ENCODE assay signal across 8 cellular contexts in genomic region chr17:38729886-38730525, GRCh38. TPM values are rescaled to one million over a fixed set of nuclear protein-coding genes. Genes with fewer than 3 reads are reported as not detected.
DNase-seq lines count a peak whose midpoint lies in the region; ATAC-seq, FAIRE-seq and TF ChIP-seq lines count a peak whose summit lies in the region.

A gene with protein sequence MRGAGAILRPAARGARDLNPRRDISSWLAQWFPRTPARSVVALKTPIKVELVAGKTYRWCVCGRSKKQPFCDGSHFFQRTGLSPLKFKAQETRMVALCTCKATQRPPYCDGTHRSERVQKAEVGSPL (plus strand): TSS chr17:38730341. CDS start chr17:38730359, 18 bp downstream.

- ATAC-seq in GM21825 (IDR thresholded peaks at IDR 0.05; ENCODE audit: unreplicated experiment) (peak; percentile 74), SK-N-SH treated with all-trans-retinoic acid at 6 μM for 48 hours (peak; percentile 76), pancreas (peak; percentile 63 to 77 (median 71))

- H3K36me3 ChIP-seq in pancreas (no peaks in the 10 kb centered on the region), thymus (ENCODE audit: control insufficient read depth, insufficient read depth) (peaks cover 10% of the 10 kb centered on the region)

- 1% methylated on average over 40 to 92 of the region's 92 CpGs for WGBS in pancreas, 2 donors
- 1% methylated on average over 92 of the region's 92 CpGs for WGBS in thymus

- H3K27ac ChIP-seq in pancreas (peak within 1 kb of the TSS; percentile 83 to 91 (median 85)), thymus (ENCODE audit: low read depth) (peak within 1 kb of the TSS; percentile 90)

- no peaks in the 10 kb centered on the region for H3K27me3 ChIP-seq in pancreas
- no peaks in the 10 kb centered on the region for H3K27me3 ChIP-seq in thymus (ENCODE audit: control insufficient read depth, insufficient read depth)

- peak; percentile 88 for TF ChIP-seq CTCF in LNCAP (IDR thresholded peaks at IDR 0.05)
- peak; percentile 47 to 76 (median 60) for TF ChIP-seq CTCF in pancreas (IDR thresholded peaks at IDR 0.05)

- peak within 1 kb of the TSS; percentile 51 to 73 (median 64) for H3K4me3 ChIP-seq in pancreas
- peak within 1 kb of the TSS; percentile 57 for H3K4me3 ChIP-seq in thymus (ENCODE audit: low read length)

- DNase-seq in Daoy (ENCODE audit: low read depth) (peak; percentile 88), head of caudate nucleus (peak in 41 of 42 donors; percentile 25 to 92 (median 83)), pancreas (peak; percentile 85 to 95 (median 90))
- peak; percentile 84 for DNase-seq in activated naive CD4-positive, alpha-beta T cell treated with anti-CD3 and anti-CD28 coated beads, Interleukin-2, amount 50 U/mL, for 16 hours

- intact Hi-C loops in head of caudate nucleus (cut with DNase I), result loop anchor here (10.0 kb wide), 1 partner anchor 175 kb away; no protein-coding TSS in a partner anchor
- intact Hi-C loops in pancreas (cut with DNase I), result loop anchor here in 1 of 3 donors (5.0 kb wide), 1 partner anchor 53 kb away; no protein-coding TSS in a partner anchor

- H3K4me1 ChIP-seq in pancreas, result peaks cover 22 to 37% (median 33%) of the 10 kb centered on the region in 3 donors
- H3K4me1 ChIP-seq in thymus (ENCODE audit: control insufficient read depth, insufficient read depth, low read length), result peaks cover 30% of the 10 kb centered on the region

- no peak for FAIRE-seq in pancreas (lab: Jason Lieb, UNC)

- H3K9me3 ChIP-seq in pancreas (no peaks in the 10 kb centered on the region), thymus (ENCODE audit: control insufficient read depth) (no peaks in the 10 kb centered on the region)

TF ChIP-seq in SK-N-SH treated with all-trans-retinoic acid at 6 μM for 48 hours, 23 proteins besides CTCF, POLR2A, EP300 and RAD21:
- no peak for TF ChIP-seq BACH2 (CRISPR knock-in tag; IDR thresholded peaks at IDR 0.05; ENCODE audit: borderline replicate concordance)
- no peak for TF ChIP-seq ESRRG (CRISPR knock-in tag; IDR thresholded peaks at IDR 0.05)
- TF ChIP-seq, protein P1, sequence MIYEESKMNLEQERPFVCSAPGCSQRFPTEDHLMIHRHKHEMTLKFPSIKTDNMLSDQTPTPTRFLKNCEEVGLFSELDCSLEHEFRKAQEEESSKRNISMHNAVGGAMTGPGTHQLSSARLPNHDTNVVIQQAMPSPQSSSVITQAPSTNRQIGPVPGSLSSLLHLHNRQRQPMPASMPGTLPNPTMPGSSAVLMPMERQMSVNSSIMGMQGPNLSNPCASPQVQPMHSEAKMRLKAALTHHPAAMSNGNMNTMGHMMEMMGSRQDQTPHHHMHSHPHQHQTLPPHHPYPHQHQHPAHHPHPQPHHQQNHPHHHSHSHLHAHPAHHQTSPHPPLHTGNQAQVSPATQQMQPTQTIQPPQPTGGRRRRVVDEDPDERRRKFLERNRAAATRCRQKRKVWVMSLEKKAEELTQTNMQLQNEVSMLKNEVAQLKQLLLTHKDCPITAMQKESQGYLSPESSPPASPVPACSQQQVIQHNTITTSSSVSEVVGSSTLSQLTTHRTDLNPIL (CRISPR knock-in tag; IDR thresholded peaks at IDR 0.05; ENCODE audit: low read depth), result no peak
- no peak for TF ChIP-seq RARB (CRISPR knock-in tag; IDR thresholded peaks at IDR 0.05)
- peak; percentile 67; the same call in 1 of the 2 replicates for TF ChIP-seq TSHZ2 (CRISPR knock-in tag; IDR thresholded peaks at IDR 0.05)
- no peak for TF ChIP-seq TOX (CRISPR knock-in tag; IDR thresholded peaks at IDR 0.05; ENCODE audit: borderline replicate concordance)
- no peak for TF ChIP-seq OSR1 (CRISPR knock-in tag; IDR thresholded peaks at IDR 0.05)
- no peak for TF ChIP-seq CSRNP3 (CRISPR knock-in tag; IDR thresholded peaks at IDR 0.05)
- TF ChIP-seq CSDC2 (CRISPR knock-in tag; IDR thresholded peaks at IDR 0.05), result no peak
- TF ChIP-seq ZFP30 (CRISPR knock-in tag; IDR thresholded peaks at IDR 0.05), result no peak
- TF ChIP-seq TCF4 (CRISPR knock-in tag; IDR thresholded peaks at IDR 0.05; ENCODE audit: borderline replicate concordance), result no peak
- peak; percentile 58; the same call in 1 of the 2 replicates for TF ChIP-seq ZC3H10 (CRISPR knock-in tag; IDR thresholded peaks at IDR 0.05)
- TF ChIP-seq, protein P2, sequence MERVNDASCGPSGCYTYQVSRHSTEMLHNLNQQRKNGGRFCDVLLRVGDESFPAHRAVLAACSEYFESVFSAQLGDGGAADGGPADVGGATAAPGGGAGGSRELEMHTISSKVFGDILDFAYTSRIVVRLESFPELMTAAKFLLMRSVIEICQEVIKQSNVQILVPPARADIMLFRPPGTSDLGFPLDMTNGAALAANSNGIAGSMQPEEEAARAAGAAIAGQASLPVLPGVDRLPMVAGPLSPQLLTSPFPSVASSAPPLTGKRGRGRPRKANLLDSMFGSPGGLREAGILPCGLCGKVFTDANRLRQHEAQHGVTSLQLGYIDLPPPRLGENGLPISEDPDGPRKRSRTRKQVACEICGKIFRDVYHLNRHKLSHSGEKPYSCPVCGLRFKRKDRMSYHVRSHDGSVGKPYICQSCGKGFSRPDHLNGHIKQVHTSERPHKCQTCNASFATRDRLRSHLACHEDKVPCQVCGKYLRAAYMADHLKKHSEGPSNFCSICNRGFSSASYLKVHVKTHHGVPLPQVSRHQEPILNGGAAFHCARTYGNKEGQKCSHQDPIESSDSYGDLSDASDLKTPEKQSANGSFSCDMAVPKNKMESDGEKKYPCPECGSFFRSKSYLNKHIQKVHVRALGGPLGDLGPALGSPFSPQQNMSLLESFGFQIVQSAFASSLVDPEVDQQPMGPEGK (CRISPR knock-in tag; IDR thresholded peaks at IDR 0.05; ENCODE audit: borderline replicate concordance), result no peak
- TF ChIP-seq GLIS3 (CRISPR knock-in tag; IDR thresholded peaks at IDR 0.05), result peak; percentile 80; the same call in 1 of the 2 replicates
- TF ChIP-seq PPARA (CRISPR knock-in tag; IDR thresholded peaks at IDR 0.05; ENCODE audit: borderline replicate concordance), result no peak
- no peak for TF ChIP-seq ISL1 (CRISPR knock-in tag; IDR thresholded peaks at IDR 0.05)
- TF ChIP-seq ZFP3 (CRISPR knock-in tag; IDR thresholded peaks at IDR 0.05), result 0 out of 2 replicates have a peak, but pooled peaks have one; percentile 41

RNA-seq across cellular contexts. Expression of the gene that starts here (rescaled TPM):
- total RNA-seq in Daoy (2014; rRNA removed; shearing (Covaris generic)), result 0.57 and 3.4 TPM in 2 replicates
- total RNA-seq in pancreas, result 10 to 100 TPM; 27.5 to 44.3 (median 30.9) TPM
- polyA plus RNA-seq in pancreas (10 to 100 TPM; 28.1 to 34.9 TPM), thymus (22.5 TPM)

Comparison
In these comparisons a context has a peak if more than half of its experiments do, and no peak if none do; other contexts are left out.
1. Peak in every context shown above with its lines: DNase-seq, ATAC-seq, H3K4me3 ChIP-seq and H3K27ac ChIP-seq.